Comparison of ENCODE assay signal across 8 cellular contexts in the genomic region with DNA sequence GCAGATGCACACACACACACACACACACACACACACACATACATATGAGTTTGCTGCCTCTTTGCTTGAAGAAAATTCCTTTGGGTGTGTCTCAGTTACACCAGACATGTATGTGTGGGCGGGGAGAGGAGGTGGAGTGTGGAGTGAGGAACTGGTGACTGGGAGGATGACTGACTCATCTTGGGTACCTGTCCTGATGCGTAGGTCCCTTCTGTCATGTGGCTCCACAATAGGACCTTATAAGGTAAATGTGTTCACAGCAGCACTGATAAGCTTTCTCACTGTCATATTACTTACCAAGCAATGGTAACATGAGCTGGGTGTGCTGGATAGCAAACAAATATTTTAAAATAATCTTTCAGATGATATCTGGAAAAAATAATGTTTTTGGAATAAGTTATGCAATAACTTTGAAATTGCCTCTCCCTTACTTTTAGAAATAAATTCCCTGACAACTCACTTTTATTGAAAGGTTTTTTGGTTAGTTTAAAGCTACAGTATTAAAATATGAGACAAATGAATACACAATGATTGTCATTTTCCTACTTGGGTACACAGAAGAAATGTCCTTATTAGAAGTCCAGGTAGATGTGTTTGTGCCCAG. TPM values are rescaled to one million over a fixed set of nuclear protein-coding genes. Genes with fewer than 3 reads are reported as not detected.
DNase-seq lines count a peak whose midpoint lies in the region; ATAC-seq, FAIRE-seq and TF ChIP-seq lines count a peak whose summit lies in the region.

No MANE protein-coding gene starts in this region.

- no peak overlapping the region for H3K27ac Mint-ChIP-seq in T-helper 17 cell

- peak; percentile 77 for ATAC-seq in HG02870 (IDR thresholded peaks at IDR 0.05; ENCODE audit: unreplicated experiment)
- ATAC-seq in HG02840 (IDR thresholded peaks at IDR 0.05; ENCODE audit: low FRiP score, unreplicated experiment), result no peak
- no peak for ATAC-seq in T-helper 17 cell

- no peaks in the 10 kb centered on the region for H3K9me3 ChIP-seq in T-helper 17 cell (ENCODE audit: control insufficient read depth, low read length, poor library complexity, severe bottlenecking)

- H3K4me3 Mint-ChIP-seq in T-helper 17 cell, result no peak overlapping the region

- no peaks in the 10 kb centered on the region for H3K36me3 Mint-ChIP-seq in T-helper 17 cell (ENCODE audit: low read depth)

- H3K27me3 Mint-ChIP-seq in T-helper 17 cell, result peaks cover 40% of the 10 kb centered on the region

- peaks cover 4% of the 10 kb centered on the region for H3K4me1 Mint-ChIP-seq in T-helper 17 cell

- FAIRE-seq in GM19239 (lab: Jason Lieb, UNC), result no peak

- DNase-seq in GM12865 (ENCODE audit: low read depth) (peak; percentile 77), occipital lobe (lab: John Stamatoyannopoulos, UW) (peak; percentile 13), NCI-H2029 (lab: John Stamatoyannopoulos, UW) (no peak), GM19239 (ENCODE audit: insufficient read length, low spot score) (no peak), T-helper 17 cell (no peak)
- DNase-seq in activated CD8-positive, alpha-beta memory T cell treated with anti-CD3 and anti-CD28 coated beads, Interleukin-2, amount 50 U/mL, for 24 hours (ENCODE audit: extremely low read depth), result peak; percentile 23

- no peak for TF ChIP-seq CTCF in GM12865 (IDR thresholded peaks at IDR 0.05; ENCODE audit: insufficient read depth, low read depth, low read length, missing control alignments)

- H3K4me3 ChIP-seq in GM12865 (ENCODE audit: low read depth, low read length), result no peak overlapping the region

RNA-seq across cellular contexts. Expression of gene SLC9A2, which starts 45.2 kb away (rescaled TPM):
- total RNA-seq in occipital lobe, result 2.0 TPM
- not detected for total RNA-seq in T-helper 17 cell

Comparison
In these comparisons a context has a peak if more than half of its experiments do, and no peak if none do; other contexts are left out.
1. DNase-seq: peak in GM12865 (single experiment), activated CD8-positive, alpha-beta memory T cell treated with anti-CD3 and anti-CD28 coated beads, Interleukin-2, amount 50 U/mL, for 24 hours (single experiment) and occipital lobe (single experiment); none in NCI-H2029 (single experiment), GM19239 (single experiment) and T-helper 17 cell (0 of 3).